Comparison of ENCODE assay signal across 29 cellular contexts in genomic region chr7:53446170-53446569, GRCh38.
"Had no signal": no experiment of that assay in that cellular context is flagged by ENCODE, and none has a peak within 500 bp of the region (broad histone marks: within the 10 kb centered on the region; RNA-seq: fewer than 3 reads in every experiment).

No MANE protein-coding gene starts in this region.

- H3K4me3 ChIP-seq: adrenal gland, coronary artery, dorsolateral prefrontal cortex had no signal

- FAIRE-seq: bronchial epithelial cell, frontal cortex had no signal

- H3K9me3 ChIP-seq: adrenal gland had no signal

- DNase-seq: activated CD4-positive, alpha-beta memory T cell treated with anti-CD3 and anti-CD28 coated beads for 36 hours; activated CD4-positive, alpha-beta T cell treated with anti-CD3 and anti-CD28 coated beads for 36 hours; activated CD4-positive, alpha-beta T cell treated with anti-CD3 and anti-CD28 coated beads, Interleukin-2, amount 10 ng/mL, durations not matched to agents 24 days and 14 days; activated CD4-positive, CD25-positive, alpha-beta regulatory T cell; activated CD4-positive, CD25-positive, alpha-beta regulatory T cell treated with anti-CD3 and anti-CD28 coated beads, Interleukin-2, amount 50 U/mL, for 72 hours; activated CD8-positive, alpha-beta memory T cell treated with anti-CD3 and anti-CD28 coated beads, Interleukin-2, amount 10 ng/mL, durations not matched to agents 7 days and 5 days; activated CD8-positive, alpha-beta memory T cell treated with anti-CD3 and anti-CD28 coated beads, Interleukin-2, amount 50 U/mL, for 4 hours; activated CD8-positive, alpha-beta T cell treated with anti-CD3 and anti-CD28 coated beads, Interleukin-2, amount 10 ng/mL, durations not matched to agents 7 days and 5 days; activated effector memory CD4-positive, alpha-beta T cell treated with anti-CD3 and anti-CD28 coated beads, Interleukin-2, amount 50 U/mL, for 16 hours; activated naive CD4-positive, alpha-beta T cell treated with anti-CD3 and anti-CD28 coated beads for 36 hours; activated naive CD8-positive, alpha-beta T cell treated with anti-CD3 and anti-CD28 coated beads for 36 hours; activated naive CD8-positive, alpha-beta T cell treated with anti-CD3 and anti-CD28 coated beads, Interleukin-2, amount 50 U/mL, for 24 hours; activated T-cell treated with anti-CD3 and anti-CD28 coated beads, Interleukin-2, amount 50 U/mL, for 1 hour; activated T-cell treated with anti-CD3 and anti-CD28 coated beads, Interleukin-2, amount 50 U/mL, for 48 hours; amygdala; aorta; brain microvascular endothelial cell; dorsolateral prefrontal cortex; effector memory CD4-positive, alpha-beta T cell; endodermal cell; foreskin fibroblast; head of caudate nucleus; T-helper 17 cell; T1000 had no signal

- ATAC-seq: activated CD4-positive, alpha-beta T cell treated with anti-CD3 and anti-CD28 coated beads for 36 hours; activated CD8-positive, alpha-beta memory T cell treated with anti-CD3 and anti-CD28 coated beads, Interleukin-2, amount 10 ng/mL, durations not matched to agents 7 days and 5 days; activated CD8-positive, alpha-beta T cell treated with anti-CD3 and anti-CD28 coated beads, Interleukin-2, amount 10 ng/mL, durations not matched to agents 7 days and 5 days; activated naive CD8-positive, alpha-beta T cell treated with anti-CD3 and anti-CD28 coated beads, Interleukin-2, amount 50 U/mL, for 24 hours; esophagus mucosa; T-helper 17 cell had no signal

- H3K27me3 ChIP-seq: adrenal gland, brain microvascular endothelial cell, dorsolateral prefrontal cortex had no signal

- H3K4me1 ChIP-seq: adrenal gland had no signal

- H3K27ac ChIP-seq: adrenal gland, brain microvascular endothelial cell, coronary artery, dorsolateral prefrontal cortex had no signal

- H3K36me3 ChIP-seq: adrenal gland, brain microvascular endothelial cell had no signal
